Comparison of ENCODE assay signal across 13 cellular contexts in genomic region chr6:128554302-128554701, GRCh38. TPM values are rescaled to one million over a fixed set of nuclear protein-coding genes. Genes with fewer than 3 reads are reported as not detected.
DNase-seq lines count a peak whose midpoint lies in the region; ATAC-seq, FAIRE-seq and TF ChIP-seq lines count a peak whose summit lies in the region.
"Had no signal": no experiment of that assay in that cellular context is flagged by ENCODE, and none has a peak within 500 bp of the region (broad histone marks: within the 10 kb centered on the region; RNA-seq: fewer than 3 reads in every experiment).

No MANE protein-coding gene starts in this region.

- peak overlapping the region; percentile 10 for H3K4me2 ChIP-seq in skeletal muscle satellite cell (ENCODE audit: low read length)
- H3K4me2 ChIP-seq: A549 had no signal

- H3K9me3 Mint-ChIP-seq in stimulated activated memory B cell treated with anti-CD40 and anti-IgM and Interleukin-4, amounts not matched to agents 10 μg/mL and 1 μg/mL and 100 μg/mL, for 72 hours = no peaks in the 10 kb centered on the region

- no peak for TF ChIP-seq POLR2A in upper lobe of left lung (IDR thresholded peaks at IDR 0.05)

- H3K36me3 Mint-ChIP-seq in stimulated activated memory B cell treated with anti-CD40 and anti-IgM and Interleukin-4, amounts not matched to agents 10 μg/mL and 1 μg/mL and 100 μg/mL, for 72 hours = no peaks in the 10 kb centered on the region

- H3K27ac ChIP-seq in upper lobe of left lung = no peak overlapping the region
- H3K27ac ChIP-seq: A549, gastroesophageal sphincter had no signal

- no peak overlapping the region for H3K4me3 Mint-ChIP-seq in stimulated activated memory B cell treated with anti-CD40 and anti-IgM and Interleukin-4, amounts not matched to agents 10 μg/mL and 1 μg/mL and 100 μg/mL, for 72 hours

- TF ChIP-seq EP300 in upper lobe of left lung (IDR thresholded peaks at IDR 0.05) = no peak

- no peak overlapping the region for H3K9ac ChIP-seq in adipocyte (ENCODE audit: low read length)
- no peak overlapping the region for H3K9ac ChIP-seq in skeletal muscle satellite cell (ENCODE audit: low read depth, low read length)

- WGBS in upper lobe of left lung, 2 donors = 50 to 57% methylated on average over 2 of the region's 2 CpGs

- peak; percentile 33 for FAIRE-seq in frontal cortex (lab: Jason Lieb, UNC)
- FAIRE-seq: A549, HTR-8/SVneo had no signal

- no peaks in the 10 kb centered on the region for H3K4me1 ChIP-seq in adipocyte (ENCODE audit: control insufficient read depth, insufficient read depth, low read length)
- peaks cover 4% of the 10 kb centered on the region for H3K4me1 ChIP-seq in skeletal muscle satellite cell (ENCODE audit: control insufficient read depth, insufficient read depth, low read length)
- no peaks in the 10 kb centered on the region for H3K4me1 ChIP-seq in upper lobe of left lung
- H3K4me1 ChIP-seq: A549, gastroesophageal sphincter had no signal

- H3K4me3 ChIP-seq in adipocyte (ENCODE audit: low read length) (no peak overlapping the region), skeletal muscle satellite cell (ENCODE audit: low read length) (no peak overlapping the region), upper lobe of left lung (no peak overlapping the region)
- H3K4me3 ChIP-seq: A549, gastroesophageal sphincter had no signal

- ATAC-seq in stimulated activated memory B cell treated with anti-CD40 and anti-IgM and Interleukin-4, amounts not matched to agents 10 μg/mL and 1 μg/mL and 100 μg/mL, for 72 hours = no peak
- ATAC-seq in upper lobe of left lung (ENCODE audit: low FRiP score in 2 of 2) (no peak), HG03439 (IDR thresholded peaks at IDR 0.05; ENCODE audit: unreplicated experiment) (no peak)
- ATAC-seq: A549, gastroesophageal sphincter had no signal

- no peaks in the 10 kb centered on the region for H3K9me3 ChIP-seq in adipocyte (ENCODE audit: control insufficient read depth, low read length)
- no peaks in the 10 kb centered on the region for H3K9me3 ChIP-seq in skeletal muscle satellite cell (replicated peaks; ENCODE audit: low read length)
- H3K9me3 ChIP-seq in upper lobe of left lung = no peaks in the 10 kb centered on the region
- H3K9me3 ChIP-seq: A549, gastroesophageal sphincter had no signal

- DNase-seq in NCI-H146 (lab: John Stamatoyannopoulos, UW) (peak; percentile 36), NCI-H146 treated with DMSO at 0.1 percent for 48 hours (lab: John Stamatoyannopoulos, UW; ENCODE audit: unreplicated experiment) (no peak), adipocyte (ENCODE audit: low read depth) (peak; percentile 18), frontal cortex (ENCODE audit: low spot score in 2 of 2) (no peak), upper lobe of left lung (no peak)
- DNase-seq: NCI-H187, RPMI8226 had no signal

- no peaks in the 10 kb centered on the region for H3K36me3 ChIP-seq in adipocyte (ENCODE audit: control insufficient read depth, insufficient read depth, low read length, severe bottlenecking)
- no peaks in the 10 kb centered on the region for H3K36me3 ChIP-seq in skeletal muscle satellite cell (ENCODE audit: insufficient read depth, low read length)
- H3K36me3 ChIP-seq in upper lobe of left lung = no peaks in the 10 kb centered on the region
- H3K36me3 ChIP-seq: gastroesophageal sphincter had no signal

- H3K4me1 Mint-ChIP-seq in stimulated activated memory B cell treated with anti-CD40 and anti-IgM and Interleukin-4, amounts not matched to agents 10 μg/mL and 1 μg/mL and 100 μg/mL, for 72 hours = no peaks in the 10 kb centered on the region

- H3K27me3 Mint-ChIP-seq in stimulated activated memory B cell treated with anti-CD40 and anti-IgM and Interleukin-4, amounts not matched to agents 10 μg/mL and 1 μg/mL and 100 μg/mL, for 72 hours = no peaks in the 10 kb centered on the region

- TF ChIP-seq CTCF in upper lobe of left lung (IDR thresholded peaks at IDR 0.05) = peak in 1 of 6 experiments; percentile 26

- no peaks in the 10 kb centered on the region for H3K27me3 ChIP-seq in adipocyte (replicated peaks; ENCODE audit: control insufficient read depth, insufficient read depth, low read length)
- no peaks in the 10 kb centered on the region for H3K27me3 ChIP-seq in skeletal muscle satellite cell (ENCODE audit: control insufficient read depth, insufficient read depth, low read length)
- no peaks in the 10 kb centered on the region for H3K27me3 ChIP-seq in upper lobe of left lung
- H3K27me3 ChIP-seq: gastroesophageal sphincter had no signal

- H3K27ac Mint-ChIP-seq in stimulated activated memory B cell treated with anti-CD40 and anti-IgM and Interleukin-4, amounts not matched to agents 10 μg/mL and 1 μg/mL and 100 μg/mL, for 72 hours = no peak overlapping the region

RNA-seq across cellular contexts. Expression of gene PTPRK, which starts 33.9 kb away (rescaled TPM):
- 179 TPM for total RNA-seq in frontal cortex
- total RNA-seq in skeletal muscle satellite cell (2012; rRNA removed) = 26.4 and 28.9 TPM in 2 replicates
- total RNA-seq in upper lobe of left lung = 10 to 100 TPM; 42.7 to 97.4 (median 65.2) TPM

Comparison
In these comparisons a context has a peak if more than half of its experiments do, and no peak if none do; other contexts are left out.
1. DNase-seq: peak in NCI-H146 (single experiment) and adipocyte (single experiment); none in NCI-H146 treated with DMSO at 0.1 percent for 48 hours (single experiment), frontal cortex (0 of 2) and upper lobe of left lung (0 of 2).